12 cellular contexts compared by ENCODE assay signal in genomic region chr9:36317766-36318165, GRCh38. TPM values are rescaled to one million over a fixed set of nuclear protein-coding genes. Genes with fewer than 3 reads are reported as not detected.
DNase-seq lines count a peak whose midpoint lies in the region; ATAC-seq and TF ChIP-seq lines count a peak whose summit lies in the region.
"Had no signal": no experiment of that assay in that cellular context is flagged by ENCODE, and none has a peak within 500 bp of the region (broad histone marks: within the 10 kb centered on the region; RNA-seq: fewer than 3 reads in every experiment).

No MANE protein-coding gene starts in this region.

- peak in 1 of 2 donors; percentile 53 for ATAC-seq in lower lobe of right lung
- ATAC-seq: gastrocnemius medialis; naive thymus-derived CD4-positive, alpha-beta T cell had no signal

- H3K4me1 ChIP-seq in mammary epithelial cell (ENCODE audit: insufficient read depth, low read length) (peaks cover 55% of the 10 kb centered on the region), lower lobe of right lung (peaks cover 6% of the 10 kb centered on the region), Karpas-422 (ENCODE audit: low read length) (no peaks in the 10 kb centered on the region)
- H3K4me1 ChIP-seq: gastrocnemius medialis, SJSA1 had no signal

- peak; percentile 85 for DNase-seq in COLO668 (lab: John Stamatoyannopoulos, UW; ENCODE audit: unreplicated experiment)
- DNase-seq in NCI-H1092 treated with DMSO at 0.1 percent for 48 hours (lab: John Stamatoyannopoulos, UW) = peak; percentile 9
- peak; percentile 99 for DNase-seq in mammary epithelial cell
- DNase-seq in lower lobe of right lung = peak; percentile 56
- DNase-seq in Karpas-422 = no peak
- no peak for DNase-seq in activated CD8-positive, alpha-beta memory T cell treated with anti-CD3 and anti-CD28 coated beads, Interleukin-2, amount 50 U/mL, for 48 hours
- DNase-seq in stimulated activated CD4-positive, alpha-beta T cell treated with anti-CD3 and anti-CD28 coated beads, Interleukin-2, amount 100 ng/mL, for 48 hours = no peak
- no peak for DNase-seq in stimulated activated CD4-positive, alpha-beta T cell treated with anti-CD3 and anti-CD28 coated beads, Interleukin-1b, Interleukin-23, amount 100 ng/mL, for 48 hours
- DNase-seq: BE2C; gastrocnemius medialis; naive thymus-derived CD4-positive, alpha-beta T cell had no signal

- H3K36me3 ChIP-seq in mammary epithelial cell (ENCODE audit: insufficient read depth, low read length) (no peaks in the 10 kb centered on the region), lower lobe of right lung (no peaks in the 10 kb centered on the region), Karpas-422 (ENCODE audit: insufficient read depth, low read length) (no peaks in the 10 kb centered on the region)
- H3K36me3 ChIP-seq: BE2C, gastrocnemius medialis, SJSA1 had no signal

- TF ChIP-seq CTCF in mammary epithelial cell (conservative IDR thresholded peaks at IDR 0.05 in 1 of 2, IDR thresholded peaks at IDR 0.05 in 1 of 2; ENCODE audit: extremely low read depth in 1 of 2, insufficient read depth in 1 of 2, low read depth in 1 of 2, low read length in 2 of 2) = no peak
- TF ChIP-seq CTCF in lower lobe of right lung (IDR thresholded peaks at IDR 0.05) = no peak

- H3K27ac ChIP-seq in mammary epithelial cell (ENCODE audit: insufficient read depth, low read depth, low read length) = peak overlapping the region; percentile 82
- H3K27ac ChIP-seq in lower lobe of right lung = no peak overlapping the region
- H3K27ac ChIP-seq in Karpas-422 (ENCODE audit: low read length) = no peak overlapping the region
- H3K27ac ChIP-seq: gastrocnemius medialis, SJSA1 had no signal

- BruUV-seq in mammary epithelial cell (replicated peaks; lab: Mats Ljungman, UMichigan) = no TSS peak

- no peaks in the 10 kb centered on the region for H4K20me1 ChIP-seq in mammary epithelial cell (ENCODE audit: insufficient read depth, low read length)
- H4K20me1 ChIP-seq in Karpas-422 (ENCODE audit: insufficient read depth, low read depth, low read length) = no peaks in the 10 kb centered on the region

- H3K4me3 ChIP-seq in mammary epithelial cell (replicated peaks in 1 of 3; ENCODE audit: insufficient read depth in 1 of 3, low read depth in 2 of 3, low read length in 3 of 3) = no peak overlapping the region
- no peak overlapping the region for H3K4me3 ChIP-seq in lower lobe of right lung
- no peak overlapping the region for H3K4me3 ChIP-seq in Karpas-422 (ENCODE audit: low read length)
- H3K4me3 ChIP-seq: gastrocnemius medialis, SJSA1 had no signal

- CTCF ChIA-PET in mammary epithelial cell (lab: Charles Lee; ENCODE audit: low non-redundant PET) = interaction anchor here (0.7 kb wide), 1 partner anchor 11 kb away, joined by 12 read pairs; no protein-coding TSS in a partner anchor

- H3K9ac ChIP-seq in mammary epithelial cell (ENCODE audit: insufficient read depth, low read length) = peak overlapping the region; percentile 26
- no peak overlapping the region for H3K9ac ChIP-seq in Karpas-422 (ENCODE audit: low read length)

- H3K9me3 ChIP-seq in mammary epithelial cell (replicated peaks; ENCODE audit: insufficient read depth, low read length) (no peaks in the 10 kb centered on the region), lower lobe of right lung (no peaks in the 10 kb centered on the region), Karpas-422 (ENCODE audit: low read length) (no peaks in the 10 kb centered on the region)
- H3K9me3 ChIP-seq: BE2C, gastrocnemius medialis, SJSA1 had no signal

- H3K9me2 ChIP-seq in Karpas-422 (replicated peaks; ENCODE audit: insufficient read depth, low read length) = no peaks in the 10 kb centered on the region

- H3K4me2 ChIP-seq in mammary epithelial cell (ENCODE audit: insufficient read depth, low read depth, low read length) = peak overlapping the region; percentile 59
- no peak overlapping the region for H3K4me2 ChIP-seq in Karpas-422 (ENCODE audit: low read depth, low read length, poor library complexity, severe bottlenecking)

- WGBS in mammary epithelial cell (ENCODE audit: low coverage, missing lambda C conversion rate) = 3% methylated on average over 6 of the region's 6 CpGs

- intact Hi-C loops in mammary epithelial cell (cut with micrococcal nuclease) = no loop called here
- intact Hi-C loops in lower lobe of right lung (cut with DNase I) = no loop called here

- H3K79me2 ChIP-seq in mammary epithelial cell (ENCODE audit: insufficient read depth, low read length) (no peaks in the 10 kb centered on the region), Karpas-422 (ENCODE audit: low read length) (no peaks in the 10 kb centered on the region)

- in situ Hi-C loops in mammary epithelial cell (cut with MboI; ENCODE audit: low sequenced_read_pairs in 2 of 2) = no loop called here

- dilution Hi-C loops in mammary epithelial cell (cut with HindIII; ENCODE audit: low sequenced_read_pairs) = no loop called here

- peak overlapping the region; percentile 34 for H2AFZ ChIP-seq in mammary epithelial cell (ENCODE audit: low read depth, low read length)
- H2AFZ ChIP-seq in Karpas-422 (ENCODE audit: low read length) = no peak overlapping the region

- H3K27me3 ChIP-seq in mammary epithelial cell (ENCODE audit: insufficient read depth, low read length) (no peaks in the 10 kb centered on the region), lower lobe of right lung (ENCODE audit: low read depth) (no peaks in the 10 kb centered on the region), Karpas-422 (ENCODE audit: low read length) (no peaks in the 10 kb centered on the region)
- H3K27me3 ChIP-seq: BE2C, SJSA1 had no signal

RNA-seq across cellular contexts. Expression of gene GNE, which starts 59.5 kb away (rescaled TPM):
- total RNA-seq in mammary epithelial cell = 10 to 100 TPM in 1 of 2 donors, 1 to 10 TPM in 1; 8.7 to 16.5 TPM
- 10.1 TPM for polyA plus RNA-seq in mammary epithelial cell
- polyA minus RNA-seq in mammary epithelial cell = 15.0 TPM
- total RNA-seq in lower lobe of right lung = 14.6 TPM
- total RNA-seq in Karpas-422 (2014; rRNA removed; shearing (Covaris generic); ENCODE audit: low replicate concordance) = 14.8 and 17.2 TPM in 2 replicates

Comparison
In these comparisons a context has a peak if more than half of its experiments do, and no peak if none do; other contexts are left out.
1. DNase-seq: peak in COLO668 (single experiment), NCI-H1092 treated with DMSO at 0.1 percent for 48 hours (single experiment), mammary epithelial cell (single experiment) and lower lobe of right lung (single experiment); none in Karpas-422 (single experiment), activated CD8-positive, alpha-beta memory T cell treated with anti-CD3 and anti-CD28 coated beads, Interleukin-2, amount 50 U/mL, for 48 hours (single experiment), stimulated activated CD4-positive, alpha-beta T cell treated with anti-CD3 and anti-CD28 coated beads, Interleukin-2, amount 100 ng/mL, for 48 hours (0 of 2) and stimulated activated CD4-positive, alpha-beta T cell treated with anti-CD3 and anti-CD28 coated beads, Interleukin-1b, Interleukin-23, amount 100 ng/mL, for 48 hours (single experiment).